ENCODE assay signal across 1 cellular context in genomic region chr7:104883718-104884452, GRCh38.
TF ChIP-seq lines count a peak whose summit lies in the region.

No MANE protein-coding gene starts in this region.

TF ChIP-seq in K562, 482 proteins besides CTCF, POLR2A, EP300 and RAD21 (continued from another document and continues in another):
- TF ChIP-seq REST (CRISPR knock-in tag; IDR thresholded peaks at IDR 0.05; ENCODE audit: low read depth) (peak; percentile 60; the same call in 1 of the 2 replicates), ZSCAN29 (IDR thresholded peaks at IDR 0.05) (0 out of 2 replicates have a peak, but pooled peaks have one; percentile 20), RUNX1 (IDR thresholded peaks at IDR 0.05; ENCODE audit: low read depth) (no peak), HDAC1 (IDR thresholded peaks at IDR 0.05) (peak in 1 of 2 experiments; percentile 62; a peak in 1 of 4 replicates), THRB (CRISPR knock-in tag; conservative IDR thresholded peaks at IDR 0.05) (peak; percentile 86), ZNF277 (CRISPR knock-in tag; IDR thresholded peaks at IDR 0.05; ENCODE audit: borderline replicate concordance) (no peak), PBX2 (CRISPR knock-in tag; IDR thresholded peaks at IDR 0.05; ENCODE audit: low read depth) (no peak), PBX2 (tag; conservative IDR thresholded peaks at IDR 0.05; ENCODE audit: low read depth) (peak; percentile 21; the same call in 1 of the 2 replicates), HDAC8 (tag; IDR thresholded peaks at IDR 0.05) (no peak), CREM (IDR thresholded peaks at IDR 0.05; ENCODE audit: low read depth) (peak; percentile 60), CCAR2 (IDR thresholded peaks at IDR 0.05; ENCODE audit: low read depth, low read length) (no peak), KDM1A (IDR thresholded peaks at IDR 0.05) (peak in 1 of 2 experiments; percentile 6; a peak in 1 of 4 replicates), KDM4B (IDR thresholded peaks at IDR 0.05; ENCODE audit: borderline replicate concordance in 2 of 2, low read depth in 1 of 2) (0 out of 4 replicates have a peak, but pooled peaks of 1 of the 2 experiments have one; percentile 32), RBBP5 (IDR thresholded peaks at IDR 0.05; ENCODE audit: borderline replicate concordance, insufficient read depth, low read length, poor library complexity, severe bottlenecking) (peak; percentile 32), PRMT5 (CRISPR knock-in tag; IDR thresholded peaks at IDR 0.05) (no peak), EP400 (IDR thresholded peaks at IDR 0.05) (peak; percentile 87), DMBX1 (CRISPR knock-in tag; IDR thresholded peaks at IDR 0.05; ENCODE audit: borderline replicate concordance) (0 out of 2 replicates have a peak, but pooled peaks have one; percentile 33), CXXC5 (CRISPR knock-in tag; IDR thresholded peaks at IDR 0.05) (peak; percentile 62), SRSF1 (IDR thresholded peaks at IDR 0.05; ENCODE audit: low read depth, low read length) (no peak), FOXA3 (CRISPR knock-in tag; conservative IDR thresholded peaks at IDR 0.05 in 1 of 2, IDR thresholded peaks at IDR 0.05 in 1 of 2) (peak; percentile 20 to 38; a peak in 1 of 4 replicates), PTTG1 (tag; IDR thresholded peaks at IDR 0.05; ENCODE audit: low read depth) (no peak), ZNF695 (CRISPR knock-in tag; IDR thresholded peaks at IDR 0.05) (no peak), CREB3 (tag; conservative IDR thresholded peaks at IDR 0.05; ENCODE audit: low read depth) (0 out of 2 replicates have a peak, but pooled peaks have one; percentile 46), SAFB2 (IDR thresholded peaks at IDR 0.05; ENCODE audit: borderline replicate concordance, low read depth, low read length, severe bottlenecking) (no peak), ARID3A (IDR thresholded peaks at IDR 0.05; ENCODE audit: borderline replicate concordance, low read depth, low read length) (0 out of 2 replicates have a peak, but pooled peaks have one; percentile 36), TARDBP (IDR thresholded peaks at IDR 0.05) (no peak; the same call in 1 of the 2 replicates), SMARCE1 (IDR thresholded peaks at IDR 0.05) (0 out of 2 replicates have a peak, but pooled peaks have one; percentile 32), UBTF (IDR thresholded peaks at IDR 0.05; ENCODE audit: borderline replicate concordance in 1 of 2, low read depth in 2 of 2, low read length in 2 of 2) (peak in 1 of 2 experiments; percentile 60; a peak in 1 of 4 replicates), ZNF324 (CRISPR knock-in tag; IDR thresholded peaks at IDR 0.05) (no peak), ETS1 (conservative IDR thresholded peaks at IDR 0.05; ENCODE audit: control insufficient read depth, low read depth, low read length) (peak; percentile 56), ELF1 (tag; IDR thresholded peaks at IDR 0.05) (peak; percentile 69; the same call in 1 of the 2 replicates), ARNT (IDR thresholded peaks at IDR 0.05) (peak; percentile 15 to 22; a peak in 2 of 4 replicates), CHD1 (IDR thresholded peaks at IDR 0.05; ENCODE audit: low read length) (no peak), ELK3 (CRISPR knock-in tag; IDR thresholded peaks at IDR 0.05) (0 out of 2 replicates have a peak, but pooled peaks have one; percentile 25), ZNF57 (CRISPR knock-in tag; IDR thresholded peaks at IDR 0.05) (no peak), XRCC5 (IDR thresholded peaks at IDR 0.05; ENCODE audit: low read depth, low read length) (peak; percentile 78), CLOCK (CRISPR knock-in tag; IDR thresholded peaks at IDR 0.05; ENCODE audit: borderline replicate concordance) (no peak), TRIM28 (IDR thresholded peaks at IDR 0.05) (0 out of 2 replicates have a peak, but pooled peaks have one; percentile 39), SAP30 (IDR thresholded peaks at IDR 0.05; ENCODE audit: borderline replicate concordance, insufficient read depth, low read depth, low read length, poor library complexity, severe bottlenecking) (peak; percentile 50), ETV5 (CRISPR knock-in tag; IDR thresholded peaks at IDR 0.05; ENCODE audit: low read depth) (peak; percentile 49), SMARCA4 (IDR thresholded peaks at IDR 0.05) (peak; percentile 69), TRIM24 (IDR thresholded peaks at IDR 0.05) (peak; percentile 35 to 79; a peak in 1 of 4 replicates)
